11 cellular contexts compared by ENCODE assay signal in genomic region chr17:40538019-40538935, GRCh38. TPM values are rescaled to one million over a fixed set of nuclear protein-coding genes. Genes with fewer than 3 reads are reported as not detected.
DNase-seq lines count a peak whose midpoint lies in the region; ATAC-seq and TF ChIP-seq lines count a peak whose summit lies in the region.
"Had no signal": no experiment of that assay in that cellular context is flagged by ENCODE, and none has a peak within 500 bp of the region (broad histone marks: within the 10 kb centered on the region; RNA-seq: fewer than 3 reads in every experiment).

No MANE protein-coding gene starts in this region.

- no peaks in the 10 kb centered on the region for H3K36me3 Mint-ChIP-seq in T-helper 2 cell treated with Interferon-gamma antibody and Interleukin-4, amounts not matched to agents 5 μg/mL and 100 μg/mL, for 36 hours (ENCODE audit: low read depth)

- no peak overlapping the region for H3K4ac ChIP-seq in neuronal stem cell (ENCODE audit: low read length)

- H3K4me3 Mint-ChIP-seq in T-helper 2 cell treated with Interferon-gamma antibody and Interleukin-4, amounts not matched to agents 5 μg/mL and 100 μg/mL, for 36 hours: no peak overlapping the region

- H3K27ac Mint-ChIP-seq in T-helper 2 cell treated with Interferon-gamma antibody and Interleukin-4, amounts not matched to agents 5 μg/mL and 100 μg/mL, for 36 hours: no peak overlapping the region

- intact Hi-C loops in esophagus muscularis mucosa (cut with DNase I): loop anchor here (5.0 kb wide), 1 partner anchor 236 kb away; no protein-coding TSS in a partner anchor

- no peaks in the 10 kb centered on the region for H3K36me3 ChIP-seq in Peyer's patch
- no peaks in the 10 kb centered on the region for H3K36me3 ChIP-seq in esophagus muscularis mucosa
- H3K36me3 ChIP-seq in neuronal stem cell (replicated peaks in 1 of 2; ENCODE audit: control insufficient read depth in 2 of 2, insufficient read depth in 2 of 2, low read length in 2 of 2): no peaks in the 10 kb centered on the region

- H2BK120ac ChIP-seq in neuronal stem cell (ENCODE audit: low read depth, low read length): peak overlapping the region; percentile 38

- DNase-seq in AG04450 (ENCODE audit: low read depth, low spot score): no peak
- DNase-seq in Peyer's patch: peak in 1 of 3 donors; percentile 37
- no peak for DNase-seq in esophagus muscularis mucosa (ENCODE audit: extremely low spot score)
- no peak for DNase-seq in neuronal stem cell (ENCODE audit: low spot score)
- DNase-seq in T-helper 2 cell treated with Interferon-gamma antibody and Interleukin-4, amounts not matched to agents 5 μg/mL and 100 μg/mL, for 36 hours (ENCODE audit: low spot score): no peak
- DNase-seq in HT-29 (ENCODE audit: low spot score): no peak
- DNase-seq: NCI-H2107; stimulated activated CD4-positive, alpha-beta T cell treated with anti-CD3 and anti-CD28 coated beads, Interleukin-2, amount 100 ng/mL, for 48 hours had no signal

- no peak overlapping the region for H3K23ac ChIP-seq in neuronal stem cell (ENCODE audit: low read depth, low read length, poor library complexity)

- no peak overlapping the region for H2AFZ ChIP-seq in neuronal stem cell (ENCODE audit: low read length)

- H3K4me3 ChIP-seq in AG04450 (ENCODE audit: low read depth, low read length): no peak overlapping the region
- H3K4me3 ChIP-seq in Peyer's patch: no peak overlapping the region
- H3K4me3 ChIP-seq in esophagus muscularis mucosa: no peak overlapping the region
- no peak overlapping the region for H3K4me3 ChIP-seq in neuronal stem cell (ENCODE audit: low read length in 2 of 2)

- peak overlapping the region; percentile 62 for H2BK15ac ChIP-seq in neuronal stem cell (ENCODE audit: low read length)

- peaks cover 88% of the 10 kb centered on the region for H3K4me1 Mint-ChIP-seq in T-helper 2 cell treated with Interferon-gamma antibody and Interleukin-4, amounts not matched to agents 5 μg/mL and 100 μg/mL, for 36 hours (ENCODE audit: low read depth)

- CTCF ChIA-PET in AG04450 (lab: Charles Lee): interaction anchor here (0.6 to 13.7 kb wide), 6 partner anchors 21 to 184 kb away, joined by 3 to 174 read pairs (median 4); no protein-coding TSS in a partner anchor

- H3K27me3 ChIP-seq in AG04450 (ENCODE audit: control insufficient read depth, insufficient read depth, low read length): no peaks in the 10 kb centered on the region
- H3K27me3 ChIP-seq in Peyer's patch: no peaks in the 10 kb centered on the region
- H3K27me3 ChIP-seq in esophagus muscularis mucosa: no peaks in the 10 kb centered on the region
- H3K27me3 ChIP-seq in neuronal stem cell (ENCODE audit: control insufficient read depth in 3 of 3, insufficient read depth in 3 of 3, low read depth in 1 of 3, low read length in 3 of 3): no peaks in the 10 kb centered on the region

- no peaks in the 10 kb centered on the region for H3K79me1 ChIP-seq in neuronal stem cell (ENCODE audit: low read depth, low read length)

- peak overlapping the region; percentile 68 for H3K18ac ChIP-seq in neuronal stem cell (ENCODE audit: low read length)

- peak overlapping the region; percentile 55 for H3K9ac ChIP-seq in neuronal stem cell (ENCODE audit: low read depth, low read length, poor library complexity)

- H3K4me2 ChIP-seq in neuronal stem cell (ENCODE audit: insufficient read depth, low read length, poor library complexity, severe bottlenecking): no peak overlapping the region

- no peak overlapping the region for H4K91ac ChIP-seq in neuronal stem cell (ENCODE audit: low read depth, low read length, poor library complexity)

- H2AK5ac ChIP-seq in neuronal stem cell (ENCODE audit: low read depth, low read length): peak overlapping the region; percentile 30

- H3K9me3 Mint-ChIP-seq in T-helper 2 cell treated with Interferon-gamma antibody and Interleukin-4, amounts not matched to agents 5 μg/mL and 100 μg/mL, for 36 hours: no peaks in the 10 kb centered on the region

- POLR2A ChIA-PET in AG04450 (lab: Yijun Ruan, JAX): interaction anchor here (0.6 to 7.5 kb wide), 4 partner anchors 11 to 149 kb away, joined by 3 to 64 read pairs (median 5); no protein-coding TSS in a partner anchor

- WGBS in esophagus muscularis mucosa: 72% methylated on average over 15 of the region's 15 CpGs
- WGBS in neuronal stem cell (ENCODE audit: extremely low coverage in 2 of 2, insufficient read length in 2 of 2, insufficient replicate concordance in 1 of 2), 2 donors: no CpG with 5 or more reads among the region's 15 CpGs

- no peak for TF ChIP-seq EP300 in esophagus muscularis mucosa (IDR thresholded peaks at IDR 0.05)

- no peaks in the 10 kb centered on the region for H3K27me3 Mint-ChIP-seq in T-helper 2 cell treated with Interferon-gamma antibody and Interleukin-4, amounts not matched to agents 5 μg/mL and 100 μg/mL, for 36 hours (ENCODE audit: low read depth)

- H2BK5ac ChIP-seq in neuronal stem cell (ENCODE audit: low read length): no peak overlapping the region

- TF ChIP-seq CTCF in AG04450 (IDR thresholded peaks at IDR 0.05; ENCODE audit: low read depth, low read length) (no peak), Peyer's patch (IDR thresholded peaks at IDR 0.05) (no peak), esophagus muscularis mucosa (IDR thresholded peaks at IDR 0.05) (no peak)

- H3K9me3 ChIP-seq in AG04450 (ENCODE audit: control insufficient read depth, insufficient read depth, low read length) (no peaks in the 10 kb centered on the region), Peyer's patch (no peaks in the 10 kb centered on the region), esophagus muscularis mucosa (no peaks in the 10 kb centered on the region), neuronal stem cell (replicated peaks in 1 of 2; ENCODE audit: control insufficient read depth in 2 of 2, insufficient read depth in 1 of 2, low read depth in 1 of 2, low read length in 2 of 2) (no peaks in the 10 kb centered on the region)

- H4K8ac ChIP-seq in neuronal stem cell (ENCODE audit: low read depth, low read length): no peak overlapping the region

- no peak overlapping the region for H3K14ac ChIP-seq in neuronal stem cell (ENCODE audit: low read length)

- no peak overlapping the region for H2BK12ac ChIP-seq in neuronal stem cell (ENCODE audit: low read length)

- TF ChIP-seq POLR2A in Peyer's patch (IDR thresholded peaks at IDR 0.05) (no peak), esophagus muscularis mucosa (IDR thresholded peaks at IDR 0.05; ENCODE audit: low read depth) (no peak)

- H3K27ac ChIP-seq in AG04450 (ENCODE audit: low read depth, low read length) (peak overlapping the region; percentile 39), Peyer's patch (peak overlapping the region; percentile 1 to 56 (median 26)), esophagus muscularis mucosa (replicated peaks in 1 of 4) (peak overlapping the region; percentile 54 to 90 (median 61)), neuronal stem cell (replicated peaks; ENCODE audit: low read length) (no peak overlapping the region)

- no peak for ATAC-seq in HG03460 (IDR thresholded peaks at IDR 0.05; ENCODE audit: unreplicated experiment)
- no peak for ATAC-seq in GM18867 (IDR thresholded peaks at IDR 0.05; ENCODE audit: unreplicated experiment)

- H3K4me1 ChIP-seq in Peyer's patch (peaks cover 0 to 45% (median 37%) of the 10 kb centered on the region in 4 donors), esophagus muscularis mucosa (peaks cover 88 to 93% (median 90%) of the 10 kb centered on the region in 4 donors), neuronal stem cell (ENCODE audit: control insufficient read depth in 2 of 2, insufficient read depth in 1 of 2, low read depth in 1 of 2, low read length in 2 of 2) (peaks cover 19 to 20% of the 10 kb centered on the region in 2 donors)

RNA-seq across cellular contexts. Expression of gene CCR7, which starts 27.0 kb away (rescaled TPM):
- polyA plus RNA-seq in AG04450 (2011; rRNA removed): 0.12 and 0.22 TPM in 2 replicates
- polyA minus RNA-seq in AG04450 (2011; rRNA and poly(A)+ RNA removed): 0.09 and 0.22 TPM in 2 replicates
- total RNA-seq in Peyer's patch (10 to 100 TPM in 1 of 4 donors, 1 to 10 TPM in 1, not detected in 2; 3.1 to 22.3 TPM), esophagus muscularis mucosa (under 1 TPM in 1 of 4 donors, not detected in 3; 0.33 TPM)
- polyA plus RNA-seq in neuronal stem cell (2013, experiment 1 of 2): 0.10 TPM
- polyA plus RNA-seq in neuronal stem cell (2013, experiment 2 of 2): 0.06 TPM
- not detected in 2 replicates for total RNA-seq in HT-29 (2014; rRNA removed; shearing (Covaris generic))
- total RNA-seq: glomerular endothelial cell had no signal

RNA-seq across cellular contexts. Expression of gene TNS4, which starts 36.9 kb away (rescaled TPM):
- 0.07 and 0.10 TPM in 2 replicates for polyA plus RNA-seq in AG04450 (2011; rRNA removed)
- 0.04 and 0.09 TPM in 2 replicates for polyA minus RNA-seq in AG04450 (2011; rRNA and poly(A)+ RNA removed)
- 1 to 10 TPM in 3 of 4 donors, under 1 TPM in 1; 0.54 to 2.5 (median 1.7) TPM for total RNA-seq in Peyer's patch
- not detected for total RNA-seq in esophagus muscularis mucosa
- polyA plus RNA-seq in neuronal stem cell (2013, experiment 1 of 2): not detected
- not detected for polyA plus RNA-seq in neuronal stem cell (2013, experiment 2 of 2)
- total RNA-seq in HT-29 (2014; rRNA removed; shearing (Covaris generic)): 148 and 187 TPM in 2 replicates
- total RNA-seq: glomerular endothelial cell had no signal

Comparison
In these comparisons a context has a peak if more than half of its experiments do, and no peak if none do; other contexts are left out.
1. RNA of gene TNS4, which starts 36.9 kb away (total RNA-seq): 148 to 187 TPM in HT-29; 0.54 to 2.5 TPM in Peyer's patch and not detected in esophagus muscularis mucosa; every median in the first group is over 10 times any median in the second.